ENCODE assay signal across 10 cellular contexts in the genomic region with DNA sequence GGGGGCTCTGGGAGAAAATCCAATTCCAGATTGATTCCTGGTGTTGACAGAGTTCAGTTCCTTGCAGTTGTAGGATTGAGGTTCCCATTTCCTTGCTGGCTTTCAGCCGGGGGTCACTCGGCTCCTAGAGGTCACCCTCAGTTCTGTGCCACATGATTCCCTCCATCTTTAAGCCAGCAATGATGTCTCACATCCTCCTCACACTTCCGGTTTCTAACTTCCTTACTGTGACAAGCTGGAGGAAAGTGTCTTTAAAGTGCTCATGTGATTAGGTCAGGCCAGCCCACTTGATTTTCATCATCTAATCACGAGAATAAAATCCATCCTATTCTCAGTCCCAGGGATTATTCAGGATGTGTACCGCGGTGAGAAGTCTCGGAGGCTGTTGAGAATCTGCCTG. TPM values are rescaled to one million over a fixed set of nuclear protein-coding genes. Genes with fewer than 3 reads are reported as not detected.
DNase-seq lines count a peak whose midpoint lies in the region; ATAC-seq, FAIRE-seq and TF ChIP-seq lines count a peak whose summit lies in the region.
"Had no signal": no experiment of that assay in that cellular context is flagged by ENCODE, and none has a peak within 500 bp of the region (broad histone marks: within the 10 kb centered on the region; RNA-seq: fewer than 3 reads in every experiment).

No MANE protein-coding gene starts in this region.

- H3K4me3 ChIP-seq in GM23338, result no peak overlapping the region

- H3K36me3 Mint-ChIP-seq in GM23338 (ENCODE audit: low read depth) (no peaks in the 10 kb centered on the region), memory B cell (no peaks in the 10 kb centered on the region)
- H3K36me3 Mint-ChIP-seq: T-cell had no signal

- H3F3A ChIP-seq in GM23338 (replicated peaks; ENCODE audit: low read depth), result no peaks in the 10 kb centered on the region

- H3K4me3 Mint-ChIP-seq in GM23338 (no peak overlapping the region), memory B cell (no peak overlapping the region)
- H3K4me3 Mint-ChIP-seq: T-cell had no signal

- H3K27ac Mint-ChIP-seq in GM23338 (no peak overlapping the region), memory B cell (no peak overlapping the region)
- H3K27ac Mint-ChIP-seq: T-cell had no signal

- H3K27me3 Mint-ChIP-seq in GM23338 (ENCODE audit: insufficient read depth, low read depth, poor library complexity) (no peaks in the 10 kb centered on the region), memory B cell (peaks cover 2% of the 10 kb centered on the region)
- H3K27me3 Mint-ChIP-seq: T-cell had no signal

- FAIRE-seq in HTR-8/SVneo (lab: Jason Lieb, UNC), result peak; percentile 33
- FAIRE-seq in RCC 7860 (lab: Jason Lieb, UNC), result no peak
- FAIRE-seq: colon had no signal

- H3K79me2 ChIP-seq in GM23338 (replicated peaks; ENCODE audit: insufficient read depth), result no peaks in the 10 kb centered on the region

- no peaks in the 10 kb centered on the region for H3K9me2 ChIP-seq in GM23338 (ENCODE audit: insufficient read depth)

- no peaks in the 10 kb centered on the region for H3K4me1 ChIP-seq in GM23338 (ENCODE audit: insufficient read depth)

- H4K20me1 ChIP-seq in GM23338 (replicated peaks; ENCODE audit: insufficient read depth), result no peaks in the 10 kb centered on the region

- no peaks in the 10 kb centered on the region for H3K36me3 ChIP-seq in GM23338 (ENCODE audit: insufficient read depth)

- H3K27me3 ChIP-seq in GM23338 (ENCODE audit: insufficient read depth), result no peaks in the 10 kb centered on the region

- DNase-seq in GM23338 (ENCODE audit: low spot score) (no peak), HTR-8/SVneo (ENCODE audit: insufficient read length, low spot score) (no peak), memory B cell (ENCODE audit: low spot score in 2 of 2) (no peak), dedifferentiated amniotic fluid mesenchymal stem cell (ENCODE audit: extremely low spot score) (no peak), NCI-H2196 (lab: John Stamatoyannopoulos, UW; ENCODE audit: unreplicated experiment) (no peak), RCC 7860 (ENCODE audit: low spot score) (no peak)
- DNase-seq: T-cell had no signal

- H3K9me3 Mint-ChIP-seq in GM23338 (no peaks in the 10 kb centered on the region), memory B cell (no peaks in the 10 kb centered on the region)
- H3K9me3 Mint-ChIP-seq: T-cell had no signal

- ATAC-seq in GM18870 (IDR thresholded peaks at IDR 0.05; ENCODE audit: unreplicated experiment) (peak; percentile 54), GM23338 (no peak), memory B cell (ENCODE audit: low read depth) (peak; percentile 26)
- ATAC-seq: T-cell had no signal

- H3K27ac ChIP-seq in GM23338 (ENCODE audit: low read depth), result no peak overlapping the region

- no peaks in the 10 kb centered on the region for H3K4me1 Mint-ChIP-seq in GM23338
- H3K4me1 Mint-ChIP-seq in memory B cell, result peaks cover 3% of the 10 kb centered on the region
- H3K4me1 Mint-ChIP-seq: T-cell had no signal

- no peak overlapping the region for H3K4me2 ChIP-seq in GM23338

- peak overlapping the region; percentile 95 for H2AFZ ChIP-seq in GM23338

- TF ChIP-seq CTCF in GM23338 (conservative IDR thresholded peaks at IDR 0.05; ENCODE audit: low read depth in 2 of 2), result no peak

TF ChIP-seq in GM23338, 12 proteins besides CTCF, POLR2A, EP300 and RAD21 (continues in another document):
- TF ChIP-seq, protein P1, sequence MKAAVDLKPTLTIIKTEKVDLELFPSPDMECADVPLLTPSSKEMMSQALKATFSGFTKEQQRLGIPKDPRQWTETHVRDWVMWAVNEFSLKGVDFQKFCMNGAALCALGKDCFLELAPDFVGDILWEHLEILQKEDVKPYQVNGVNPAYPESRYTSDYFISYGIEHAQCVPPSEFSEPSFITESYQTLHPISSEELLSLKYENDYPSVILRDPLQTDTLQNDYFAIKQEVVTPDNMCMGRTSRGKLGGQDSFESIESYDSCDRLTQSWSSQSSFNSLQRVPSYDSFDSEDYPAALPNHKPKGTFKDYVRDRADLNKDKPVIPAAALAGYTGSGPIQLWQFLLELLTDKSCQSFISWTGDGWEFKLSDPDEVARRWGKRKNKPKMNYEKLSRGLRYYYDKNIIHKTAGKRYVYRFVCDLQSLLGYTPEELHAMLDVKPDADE (IDR thresholded peaks at IDR 0.05), result no peak
- TF ChIP-seq POLR2AphosphoS5 (IDR thresholded peaks at IDR 0.05; ENCODE audit: low read depth) (no peak), JUNB (IDR thresholded peaks at IDR 0.05; ENCODE audit: unreplicated experiment) (no peak), NANOG (IDR thresholded peaks at IDR 0.05; ENCODE audit: borderline replicate concordance) (no peak), EZH2 (IDR thresholded peaks at IDR 0.05; ENCODE audit: low read depth, unreplicated experiment) (no peak)
- TF ChIP-seq, protein P2, sequence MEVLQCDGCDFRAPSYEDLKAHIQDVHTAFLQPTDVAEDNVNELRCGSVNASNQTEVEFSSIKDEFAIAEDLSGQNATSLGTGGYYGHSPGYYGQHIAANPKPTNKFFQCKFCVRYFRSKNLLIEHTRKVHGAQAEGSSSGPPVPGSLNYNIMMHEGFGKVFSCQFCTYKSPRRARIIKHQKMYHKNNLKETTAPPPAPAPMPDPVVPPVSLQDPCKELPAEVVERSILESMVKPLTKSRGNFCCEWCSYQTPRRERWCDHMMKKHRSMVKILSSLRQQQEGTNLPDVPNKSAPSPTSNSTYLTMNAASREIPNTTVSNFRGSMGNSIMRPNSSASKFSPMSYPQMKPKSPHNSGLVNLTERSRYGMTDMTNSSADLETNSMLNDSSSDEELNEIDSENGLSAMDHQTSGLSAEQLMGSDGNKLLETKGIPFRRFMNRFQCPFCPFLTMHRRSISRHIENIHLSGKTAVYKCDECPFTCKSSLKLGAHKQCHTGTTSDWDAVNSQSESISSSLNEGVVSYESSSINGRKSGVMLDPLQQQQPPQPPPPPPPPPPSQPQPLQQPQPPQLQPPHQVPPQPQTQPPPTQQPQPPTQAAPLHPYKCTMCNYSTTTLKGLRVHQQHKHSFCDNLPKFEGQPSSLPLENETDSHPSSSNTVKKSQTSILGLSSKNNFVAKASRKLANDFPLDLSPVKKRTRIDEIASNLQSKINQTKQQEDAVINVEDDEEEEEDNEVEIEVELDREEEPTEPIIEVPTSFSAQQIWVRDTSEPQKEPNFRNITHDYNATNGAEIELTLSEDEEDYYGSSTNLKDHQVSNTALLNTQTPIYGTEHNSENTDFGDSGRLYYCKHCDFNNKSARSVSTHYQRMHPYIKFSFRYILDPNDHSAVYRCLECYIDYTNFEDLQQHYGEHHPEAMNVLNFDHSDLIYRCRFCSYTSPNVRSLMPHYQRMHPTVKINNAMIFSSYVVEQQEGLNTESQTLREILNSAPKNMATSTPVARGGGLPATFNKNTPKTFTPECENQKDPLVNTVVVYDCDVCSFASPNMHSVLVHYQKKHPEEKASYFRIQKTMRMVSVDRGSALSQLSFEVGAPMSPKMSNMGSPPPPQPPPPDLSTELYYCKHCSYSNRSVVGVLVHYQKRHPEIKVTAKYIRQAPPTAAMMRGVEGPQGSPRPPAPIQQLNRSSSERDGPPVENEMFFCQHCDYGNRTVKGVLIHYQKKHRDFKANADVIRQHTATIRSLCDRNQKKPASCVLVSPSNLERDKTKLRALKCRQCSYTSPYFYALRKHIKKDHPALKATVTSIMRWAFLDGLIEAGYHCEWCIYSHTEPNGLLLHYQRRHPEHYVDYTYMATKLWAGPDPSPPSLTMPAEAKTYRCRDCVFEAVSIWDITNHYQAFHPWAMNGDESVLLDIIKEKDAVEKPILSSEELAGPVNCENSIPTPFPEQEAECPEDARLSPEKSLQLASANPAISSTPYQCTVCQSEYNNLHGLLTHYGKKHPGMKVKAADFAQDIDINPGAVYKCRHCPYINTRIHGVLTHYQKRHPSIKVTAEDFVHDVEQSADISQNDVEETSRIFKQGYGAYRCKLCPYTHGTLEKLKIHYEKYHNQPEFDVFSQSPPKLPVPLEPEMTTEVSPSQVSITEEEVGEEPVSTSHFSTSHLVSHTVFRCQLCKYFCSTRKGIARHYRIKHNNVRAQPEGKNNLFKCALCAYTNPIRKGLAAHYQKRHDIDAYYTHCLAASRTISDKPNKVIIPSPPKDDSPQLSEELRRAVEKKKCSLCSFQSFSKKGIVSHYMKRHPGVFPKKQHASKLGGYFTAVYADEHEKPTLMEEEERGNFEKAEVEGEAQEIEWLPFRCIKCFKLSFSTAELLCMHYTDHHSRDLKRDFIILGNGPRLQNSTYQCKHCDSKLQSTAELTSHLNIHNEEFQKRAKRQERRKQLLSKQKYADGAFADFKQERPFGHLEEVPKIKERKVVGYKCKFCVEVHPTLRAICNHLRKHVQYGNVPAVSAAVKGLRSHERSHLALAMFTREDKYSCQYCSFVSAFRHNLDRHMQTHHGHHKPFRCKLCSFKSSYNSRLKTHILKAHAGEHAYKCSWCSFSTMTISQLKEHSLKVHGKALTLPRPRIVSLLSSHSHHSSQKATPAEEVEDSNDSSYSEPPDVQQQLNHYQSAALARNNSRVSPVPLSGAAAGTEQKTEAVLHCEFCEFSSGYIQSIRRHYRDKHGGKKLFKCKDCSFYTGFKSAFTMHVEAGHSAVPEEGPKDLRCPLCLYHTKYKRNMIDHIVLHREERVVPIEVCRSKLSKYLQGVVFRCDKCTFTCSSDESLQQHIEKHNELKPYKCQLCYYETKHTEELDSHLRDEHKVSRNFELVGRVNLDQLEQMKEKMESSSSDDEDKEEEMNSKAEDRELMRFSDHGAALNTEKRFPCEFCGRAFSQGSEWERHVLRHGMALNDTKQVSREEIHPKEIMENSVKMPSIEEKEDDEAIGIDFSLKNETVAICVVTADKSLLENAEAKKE (CRISPR knock-in tag; IDR thresholded peaks at IDR 0.05), result no peak

RNA-seq across cellular contexts. Expression of gene SMIM31, which starts 19.5 kb away (rescaled TPM):
- total RNA-seq in GM23338 (2014; rRNA removed; shearing (Covaris generic)), result not detected in 2 replicates
- not detected in 2 replicates for polyA plus RNA-seq in GM23338 (2016; fragmentation: Nextera tagmentation; extraction: Ambion mirVana)
- total RNA-seq: MCF 10A, T-cell had no signal
